13 cellular contexts compared by ENCODE assay signal in the genomic region with DNA sequence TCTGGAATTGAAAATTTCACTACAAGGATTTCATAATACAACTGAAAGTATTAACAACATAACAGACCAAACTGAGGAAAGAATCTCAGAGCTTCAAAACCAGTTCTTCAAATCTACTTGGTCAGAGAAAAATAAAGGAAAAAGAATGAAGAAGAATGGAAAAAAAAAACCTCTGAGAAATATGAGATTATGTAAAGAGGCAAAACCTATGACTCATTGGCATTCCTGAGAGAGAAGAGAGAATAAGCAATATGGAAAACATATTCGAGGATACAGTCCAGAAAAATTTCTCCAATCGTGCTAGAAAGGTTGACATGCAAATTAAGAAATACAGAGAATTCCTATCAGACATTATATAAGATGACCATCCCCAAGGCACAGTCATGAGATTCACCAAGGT. TPM values are rescaled to one million over a fixed set of nuclear protein-coding genes. Genes with fewer than 3 reads are reported as not detected.
"Had no signal": no experiment of that assay in that cellular context is flagged by ENCODE, and none has a peak within 500 bp of the region (broad histone marks: within the 10 kb centered on the region; RNA-seq: fewer than 3 reads in every experiment).

No MANE protein-coding gene starts in this region.

- H3K27ac ChIP-seq: body of pancreas, dorsolateral prefrontal cortex, esophagus muscularis mucosa, hepatocyte, lower lobe of right lung, neural progenitor cell, parathyroid adenoma had no signal

- H3K9me3 ChIP-seq: body of pancreas, lower lobe of right lung, thyroid gland had no signal

- H3K4me3 Mint-ChIP-seq: neural progenitor cell, WTC11 had no signal

- DNase-seq: activated CD4-positive, alpha-beta T cell treated with anti-CD3 and anti-CD28 coated beads for 48 hours; activated naive CD4-positive, alpha-beta T cell treated with Interleukin-2 at 50 U/mL for 16 hours; body of pancreas; dorsolateral prefrontal cortex; lower lobe of right lung; midbrain; small intestine; thyroid gland had no signal

- H3K4me1 ChIP-seq: body of pancreas, esophagus muscularis mucosa, lower lobe of right lung, parathyroid adenoma had no signal

- H3K4me3 ChIP-seq: body of pancreas, dorsolateral prefrontal cortex, esophagus muscularis mucosa, hepatocyte, lower lobe of right lung, neural progenitor cell, thyroid gland had no signal

- H3K27ac Mint-ChIP-seq: neural progenitor cell, WTC11 had no signal

- H3K27me3 ChIP-seq: body of pancreas, dorsolateral prefrontal cortex, esophagus muscularis mucosa, hepatocyte, neural progenitor cell, thyroid gland had no signal

- H3K36me3 ChIP-seq: neural progenitor cell had no signal

RNA-seq across cellular contexts. Expression of a gene that starts 23.4 kb away (rescaled TPM):
- total RNA-seq: body of pancreas, hepatocyte, lower lobe of right lung had no signal
